Comparison of ENCODE assay signal across 8 cellular contexts in the genomic region with DNA sequence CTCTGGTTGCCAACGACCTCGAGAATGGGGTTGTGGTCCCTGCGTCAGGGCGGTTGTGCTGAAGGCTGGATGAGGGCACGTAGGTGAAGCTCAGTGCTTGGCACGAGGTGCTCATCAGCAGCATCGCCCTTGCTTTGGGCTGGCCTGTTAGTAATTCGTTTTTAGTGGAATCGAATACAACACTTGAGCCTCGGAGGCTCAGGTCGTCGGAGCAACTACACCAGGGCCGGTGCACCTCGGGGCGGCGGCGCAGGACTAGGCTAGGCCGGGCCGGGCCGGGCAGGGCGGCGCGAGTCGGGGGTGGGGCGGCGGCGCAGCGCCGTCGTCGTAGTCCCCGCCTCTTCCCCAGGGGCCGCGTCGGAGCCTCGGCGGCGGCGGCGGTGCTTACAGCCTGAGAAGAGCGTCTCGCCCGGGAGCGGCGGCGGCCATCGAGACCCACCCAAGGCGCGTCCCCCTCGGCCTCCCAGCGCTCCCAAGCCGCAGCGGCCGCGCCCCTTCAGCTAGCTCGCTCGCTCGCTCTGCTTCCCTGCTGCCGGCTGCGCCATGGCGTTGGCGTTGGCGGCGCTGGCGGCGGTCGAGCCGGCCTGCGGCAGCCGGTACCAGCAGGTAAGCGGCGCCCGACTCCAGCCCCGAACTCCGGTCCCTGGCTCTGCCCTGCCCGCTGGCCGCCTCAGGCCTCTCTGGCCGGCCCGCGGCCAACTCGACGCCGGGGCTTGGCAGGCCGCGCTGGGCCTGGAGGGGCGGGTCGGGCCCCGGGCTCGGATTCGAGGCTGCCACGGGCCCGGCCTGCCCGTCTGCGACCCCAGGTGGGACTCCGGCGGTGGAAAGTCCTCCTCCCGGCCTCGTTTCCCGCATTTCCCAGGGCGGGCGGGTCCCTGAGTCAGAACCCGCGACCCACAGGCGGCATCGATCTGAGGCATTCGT. TPM values are rescaled to one million over a fixed set of nuclear protein-coding genes. Genes with fewer than 3 reads are reported as not detected.
DNase-seq lines count a peak whose midpoint lies in the region; ATAC-seq and TF ChIP-seq lines count a peak whose summit lies in the region.

A gene with protein sequence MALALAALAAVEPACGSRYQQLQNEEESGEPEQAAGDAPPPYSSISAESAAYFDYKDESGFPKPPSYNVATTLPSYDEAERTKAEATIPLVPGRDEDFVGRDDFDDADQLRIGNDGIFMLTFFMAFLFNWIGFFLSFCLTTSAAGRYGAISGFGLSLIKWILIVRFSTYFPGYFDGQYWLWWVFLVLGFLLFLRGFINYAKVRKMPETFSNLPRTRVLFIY (plus strand): TSS at position 348 of the 924 bp plus-strand sequence. CDS start 196 bp downstream, at position 544.

- DNase-seq in AG09309 (ENCODE audit: low read depth) (no peak), NCI-H510A (lab: John Stamatoyannopoulos, UW) (peak; percentile 49), dedifferentiated amniotic fluid mesenchymal stem cell (ENCODE audit: extremely low spot score) (peak; percentile 69), left lung (peak; percentile 90 to 99)
- peak; percentile 84 for DNase-seq in activated CD4-positive, alpha-beta T cell treated with anti-CD3 and anti-CD28 coated beads, Interleukin-2, amount 10 ng/mL, durations not matched to agents 7 days and 5 days
- DNase-seq in stimulated activated CD4-positive, alpha-beta T cell treated with anti-CD3 and anti-CD28 coated beads, Interleukin-2, amount 100 ng/mL, for 4 hours (ENCODE audit: low read depth) = peak; percentile 80

- H3K36me3 ChIP-seq in left lung = no peaks in the 10 kb centered on the region

- H3K36me3 Mint-ChIP-seq in activated CD4-positive, alpha-beta T cell treated with anti-CD3 and anti-CD28 coated beads, Interleukin-2, amount 10 ng/mL, durations not matched to agents 7 days and 5 days (ENCODE audit: low read depth) = peaks cover 24% of the 10 kb centered on the region

- H3K4me1 ChIP-seq in left lung = peaks cover 8 to 37% of the 10 kb centered on the region in 2 donors

- POLR2A ChIA-PET in activated CD4-positive, alpha-beta T cell treated with anti-CD3 and anti-CD28 coated beads, Interleukin-2, amount 10 ng/mL, durations not matched to agents 7 days and 5 days (lab: Charles Lee) = interaction anchor here (1.0 kb wide), 1 partner anchor 16 kb away, joined by 3 read pairs; no protein-coding TSS in a partner anchor

- H3K27me3 ChIP-seq in left lung = no peaks in the 10 kb centered on the region

- H3K4me1 Mint-ChIP-seq in activated CD4-positive, alpha-beta T cell treated with anti-CD3 and anti-CD28 coated beads, Interleukin-2, amount 10 ng/mL, durations not matched to agents 7 days and 5 days = peaks cover 68% of the 10 kb centered on the region

- no peaks in the 10 kb centered on the region for H3K9me3 Mint-ChIP-seq in activated CD4-positive, alpha-beta T cell treated with anti-CD3 and anti-CD28 coated beads, Interleukin-2, amount 10 ng/mL, durations not matched to agents 7 days and 5 days

- peak within 1 kb of the TSS; percentile 95 to 99 for H3K27ac ChIP-seq in left lung

- peak; percentile 96 for ATAC-seq in GM18907 (IDR thresholded peaks at IDR 0.05; ENCODE audit: unreplicated experiment)
- ATAC-seq in HG03135 (IDR thresholded peaks at IDR 0.05; ENCODE audit: unreplicated experiment) = peak; percentile 98
- ATAC-seq in left lung = peak; percentile 98

- intact Hi-C loops in left lung (cut with DNase I) = no loop called here

- CTCF ChIA-PET in activated CD4-positive, alpha-beta T cell treated with anti-CD3 and anti-CD28 coated beads, Interleukin-2, amount 10 ng/mL, durations not matched to agents 7 days and 5 days (lab: Charles Lee) = interaction anchor here (0.6 to 2.1 kb wide), 12 partner anchors 10 to 1501 kb away, joined by 3 to 7 read pairs (median 4); a partner anchor contains a TSS

- H3K9me3 ChIP-seq in left lung = no peaks in the 10 kb centered on the region

- no peaks in the 10 kb centered on the region for H3K27me3 Mint-ChIP-seq in activated CD4-positive, alpha-beta T cell treated with anti-CD3 and anti-CD28 coated beads, Interleukin-2, amount 10 ng/mL, durations not matched to agents 7 days and 5 days

- TF ChIP-seq CTCF in AG09309 (IDR thresholded peaks at IDR 0.05; ENCODE audit: control insufficient read depth, insufficient read depth, low read depth, low read length, missing control alignments) = no peak
- no peak for TF ChIP-seq CTCF in left lung (IDR thresholded peaks at IDR 0.05)

- H3K27ac Mint-ChIP-seq in activated CD4-positive, alpha-beta T cell treated with anti-CD3 and anti-CD28 coated beads, Interleukin-2, amount 10 ng/mL, durations not matched to agents 7 days and 5 days = peak within 1 kb of the TSS; percentile 98

- peak within 1 kb of the TSS; percentile 54 for H3K4me3 ChIP-seq in AG09309 (ENCODE audit: control insufficient read depth, low read depth, low read length)
- peak within 1 kb of the TSS; percentile 80 to 86 for H3K4me3 ChIP-seq in left lung

- H3K4me3 Mint-ChIP-seq in activated CD4-positive, alpha-beta T cell treated with anti-CD3 and anti-CD28 coated beads, Interleukin-2, amount 10 ng/mL, durations not matched to agents 7 days and 5 days = peak within 1 kb of the TSS; percentile 91

RNA-seq across cellular contexts. Expression of the gene that starts here (rescaled TPM):
- total RNA-seq in activated CD4-positive, alpha-beta T cell treated with anti-CD3 and anti-CD28 coated beads, Interleukin-2, amount 10 ng/mL, durations not matched to agents 7 days and 5 days = 10 to 100 TPM; 65.2 to 70.2 TPM
- total RNA-seq in left lung = 10 to 100 TPM; 76.5 to 93.1 TPM
